In genomic region chr6:99588618-99589289, GRCh38 we compare ENCODE assay signal across 7 cellular contexts.
DNase-seq lines count a peak whose midpoint lies in the region; ATAC-seq lines count a peak whose summit lies in the region.

No MANE protein-coding gene starts in this region.

- in situ Hi-C loops in T47D (cut with HindIII; ENCODE audit: low pct_unique_long_range_greater_than_20kb, low sequenced_read_pairs): no loop called here

- peaks cover 21% of the 10 kb centered on the region for H3K4me1 Mint-ChIP-seq in T-helper 2 cell treated with Interferon-gamma antibody and Interleukin-4, amounts not matched to agents 5 μg/mL and 100 μg/mL, for 36 hours (ENCODE audit: low read depth)

- H3K27me3 Mint-ChIP-seq in T-helper 2 cell treated with Interferon-gamma antibody and Interleukin-4, amounts not matched to agents 5 μg/mL and 100 μg/mL, for 36 hours (ENCODE audit: low read depth): peaks cover 83% of the 10 kb centered on the region

- H3K36me3 Mint-ChIP-seq in T-helper 2 cell treated with Interferon-gamma antibody and Interleukin-4, amounts not matched to agents 5 μg/mL and 100 μg/mL, for 36 hours (ENCODE audit: low read depth): no peaks in the 10 kb centered on the region

- H3K27ac Mint-ChIP-seq in T-helper 2 cell treated with Interferon-gamma antibody and Interleukin-4, amounts not matched to agents 5 μg/mL and 100 μg/mL, for 36 hours: no peak overlapping the region

- no peaks in the 10 kb centered on the region for H3K9me3 Mint-ChIP-seq in T-helper 2 cell treated with Interferon-gamma antibody and Interleukin-4, amounts not matched to agents 5 μg/mL and 100 μg/mL, for 36 hours

- ATAC-seq in GM18499 (IDR thresholded peaks at IDR 0.05; ENCODE audit: insufficient read depth, unreplicated experiment) (peak; percentile 64), HG02798 (IDR thresholded peaks at IDR 0.05; ENCODE audit: poor library complexity, unreplicated experiment) (peak; percentile 96)

- peak overlapping the region; percentile 80 for H3K4me3 Mint-ChIP-seq in T-helper 2 cell treated with Interferon-gamma antibody and Interleukin-4, amounts not matched to agents 5 μg/mL and 100 μg/mL, for 36 hours

- peak; percentile 71 for DNase-seq in NCI-H1436 treated with DMSO at 0.1 percent for 48 hours (lab: John Stamatoyannopoulos, UW)
- DNase-seq in T-helper 2 cell treated with Interferon-gamma antibody and Interleukin-4, amounts not matched to agents 5 μg/mL and 100 μg/mL, for 36 hours (ENCODE audit: low spot score): peak; percentile 63
- peak; percentile 59 to 80 for DNase-seq in T47D (ENCODE audit: low read depth in 1 of 2, low spot score in 1 of 2)
- peak; percentile 94 for DNase-seq in islet precursor cell
- peak; percentile 66 for DNase-seq in stimulated activated CD4-positive, alpha-beta T cell treated with anti-CD3 and anti-CD28 coated beads, Interleukin-12 subunit alpha, Interleukin-12 subunit beta, amount 100 ng/mL, for 4 hours

Comparison
In these comparisons a context has a peak if more than half of its experiments do, and no peak if none do; other contexts are left out.
1. Peak in every context shown above with its lines: DNase-seq and ATAC-seq.